Comparison of ENCODE assay signal across 17 cellular contexts in the genomic region with DNA sequence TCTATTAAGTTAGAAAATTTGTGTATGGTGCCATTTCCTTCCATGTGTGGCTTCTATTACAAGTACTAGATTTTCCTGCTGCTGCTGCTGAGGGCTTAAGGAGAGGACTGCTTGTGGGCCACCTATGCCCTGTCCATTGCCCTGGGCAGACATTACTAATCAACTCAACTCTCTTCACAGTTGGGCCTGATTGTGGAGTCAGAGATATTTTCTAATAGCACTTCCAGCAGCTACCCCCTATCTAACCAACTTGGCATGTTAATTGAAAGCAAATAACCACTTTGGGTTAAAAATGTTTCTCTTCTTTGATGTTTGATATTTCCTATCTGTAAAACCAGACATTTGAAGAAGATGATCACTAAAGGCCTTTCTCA.
DNase-seq lines count a peak whose midpoint lies in the region; ATAC-seq lines count a peak whose summit lies in the region.
"Had no signal": no experiment of that assay in that cellular context is flagged by ENCODE, and none has a peak within 500 bp of the region (broad histone marks: within the 10 kb centered on the region; RNA-seq: fewer than 3 reads in every experiment).

No MANE protein-coding gene starts in this region.

- intact Hi-C loops in right cardiac atrium (cut with DNase I) = no loop called here

- no peaks in the 10 kb centered on the region for H3K27me3 ChIP-seq in right cardiac atrium (ENCODE audit: control insufficient read depth, insufficient read depth)

- H3K27ac ChIP-seq in right cardiac atrium (ENCODE audit: low read length) = no peak overlapping the region
- H3K27ac ChIP-seq: C4-2B had no signal

- no peaks in the 10 kb centered on the region for H3K9me3 ChIP-seq in right cardiac atrium (ENCODE audit: control insufficient read depth, low read length)

- H3K4me1 ChIP-seq in right cardiac atrium (ENCODE audit: control insufficient read depth, insufficient read depth, low read length) = no peaks in the 10 kb centered on the region

- ATAC-seq in GM19397 (IDR thresholded peaks at IDR 0.05; ENCODE audit: unreplicated experiment) = peak; percentile 1
- ATAC-seq in HG02870 (IDR thresholded peaks at IDR 0.05; ENCODE audit: unreplicated experiment) = peak; percentile 1
- ATAC-seq in right cardiac atrium = no peak
- ATAC-seq: Right ventricle myocardium inferior had no signal

- peak; percentile 91 for DNase-seq in OCI-M1 (lab: John Stamatoyannopoulos, UW)
- DNase-seq in right cardiac atrium = no peak
- DNase-seq in mesenteric fat pad (ENCODE audit: low spot score) = no peak
- DNase-seq in stimulated activated CD4-positive, alpha-beta T cell treated with anti-CD3 and anti-CD28 coated beads, Interleukin-4, amount 100 ng/mL, for 1 hour = no peak
- DNase-seq in occipital lobe (lab: John Stamatoyannopoulos, UW) = no peak
- DNase-seq: AML-193, DMS 273 treated with DMSO at 0.1 percent for 48 hours, IMR-90, NCI-H1105, NCI-H2081, NCI-H2171 treated with DMSO at 0.1 percent for 48 hours, NCI-H446, NCI-H526 treated with DMSO at 0.1 percent for 48 hours had no signal

- H3K4me3 ChIP-seq in right cardiac atrium (ENCODE audit: low read length) = no peak overlapping the region

Comparison
In these comparisons a context has a peak if more than half of its experiments do, and no peak if none do; other contexts are left out.
1. ATAC-seq: peak in GM19397 (single experiment) and HG02870 (single experiment); none in right cardiac atrium (0 of 2).